Comparison of ENCODE assay signal across 7 cellular contexts in the genomic region with DNA sequence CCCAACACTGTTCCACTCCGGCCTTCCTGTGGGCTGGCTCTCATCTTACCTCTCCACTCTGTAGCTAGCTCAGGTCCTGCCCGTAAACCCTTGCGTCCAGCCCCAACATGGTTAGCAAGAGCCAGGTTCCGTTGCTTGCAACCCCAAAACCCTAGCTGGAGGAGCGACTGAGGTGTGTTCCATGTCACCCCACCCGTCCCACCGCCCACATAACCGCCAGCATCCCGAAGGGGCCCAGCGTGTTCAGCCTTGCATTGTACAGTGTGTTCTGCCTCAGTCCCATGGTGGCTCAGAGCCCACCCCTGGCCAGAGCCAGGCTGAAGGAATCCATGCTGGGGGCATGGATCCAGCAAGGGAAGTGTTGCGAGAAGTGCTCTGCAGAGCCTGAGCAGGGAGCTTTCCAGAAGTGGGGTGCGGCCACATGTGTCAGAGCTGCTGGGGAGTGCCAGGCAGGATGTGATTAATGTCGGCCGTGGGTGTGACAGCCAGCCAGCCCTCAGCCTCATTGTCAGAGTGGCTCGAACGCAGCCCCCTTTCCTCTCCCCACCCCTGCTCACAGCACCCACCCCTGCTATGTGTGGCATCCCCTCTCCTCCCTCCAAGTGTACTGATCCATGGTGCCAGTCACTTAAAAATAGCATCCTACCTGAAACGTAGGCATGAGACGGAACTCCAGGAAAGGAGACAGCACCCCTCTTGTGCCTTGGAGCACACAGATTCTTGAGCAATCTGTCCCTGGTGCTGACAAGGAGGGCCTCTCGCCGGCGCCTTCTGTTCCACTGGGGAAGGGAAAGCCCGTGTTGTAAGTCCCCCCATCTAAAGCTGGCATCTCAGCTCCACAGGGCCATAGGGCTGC.
DNase-seq lines count a peak whose midpoint lies in the region; FAIRE-seq and TF ChIP-seq lines count a peak whose summit lies in the region.
"Not testable (repeated sequence)": the region's sequence is repeated elsewhere in the genome, so short reads cannot be mapped to it uniquely, and the experiment has no call there.

No MANE protein-coding gene starts in this region.

- DNase-seq in G401 (ENCODE audit: low spot score): peak; percentile 85
- peak; percentile 29 for DNase-seq in RWPE1 (ENCODE audit: low spot score)
- peak; percentile 58 for DNase-seq in activated CD8-positive, alpha-beta memory T cell treated with anti-CD3 and anti-CD28 coated beads, Interleukin-2, amount 50 U/mL, for 48 hours
- DNase-seq in mammary epithelial cell: peak; percentile 38
- peak in 41 of 42 donors; percentile 23 to 95 (median 71) for DNase-seq in head of caudate nucleus
- not testable (repeated sequence) for DNase-seq in keratinocyte (ENCODE audit: low read depth, low spot score)
- peak; percentile 79 for DNase-seq in putamen (ENCODE audit: low spot score)

- FAIRE-seq in keratinocyte (lab: Jason Lieb, UNC): peak; percentile 72

- not testable (repeated sequence) for H4K20me1 ChIP-seq in mammary epithelial cell (ENCODE audit: insufficient read depth, low read length); keratinocyte (ENCODE audit: control insufficient read depth, extremely low read depth, insufficient read depth, low read length)

- POLR2A ChIA-PET in RWPE1 (lab: Yijun Ruan, JAX; ENCODE audit: low non-redundant PET): not testable (repeated sequence)

- TF ChIP-seq CTCF in RWPE1 (conservative IDR thresholded peaks at IDR 0.05; ENCODE audit: low read depth); mammary epithelial cell (conservative IDR thresholded peaks at IDR 0.05 in 1 of 2, IDR thresholded peaks at IDR 0.05 in 1 of 2; ENCODE audit: extremely low read depth in 1 of 2, insufficient read depth in 1 of 2, low read depth in 1 of 2, low read length in 2 of 2); keratinocyte (optimal IDR thresholded peaks at IDR 0.05 in 1 of 3, IDR thresholded peaks at IDR 0.05 in 1 of 3, conservative IDR thresholded peaks at IDR 0.05 in 1 of 3; ENCODE audit: extremely low read depth in 1 of 3, insufficient read depth in 2 of 3, low read length in 3 of 3): not testable (repeated sequence)

- not testable (repeated sequence) for BruUV-seq in mammary epithelial cell (replicated peaks; lab: Mats Ljungman, UMichigan)

- 4% methylated on average over 16 of the region's 22 CpGs for WGBS in mammary epithelial cell (ENCODE audit: low coverage, missing lambda C conversion rate)

- not testable (repeated sequence) for H3K9me3 ChIP-seq in mammary epithelial cell (replicated peaks; ENCODE audit: insufficient read depth, low read length)
- H3K9me3 ChIP-seq in keratinocyte (ENCODE audit: control insufficient read depth, low read depth, low read length): peaks cover 51% of the 10 kb centered on the region

- H3K9ac ChIP-seq in mammary epithelial cell (ENCODE audit: insufficient read depth, low read length); keratinocyte (ENCODE audit: control insufficient read depth, extremely low read depth, insufficient read depth, low read length): not testable (repeated sequence)

- H3K9me1 ChIP-seq in keratinocyte (ENCODE audit: control insufficient read depth, extremely low read depth, insufficient read depth, low read length): not testable (repeated sequence)

- intact Hi-C loops in mammary epithelial cell (cut with micrococcal nuclease); head of caudate nucleus (cut with DNase I): not testable (repeated sequence)

- CTCF ChIA-PET in RWPE1 (lab: Yijun Ruan, JAX) (interaction anchor here (0.6 kb wide), 2 partner anchors 59 to 1291 kb away, joined by 3 to 4 read pairs; no protein-coding TSS in a partner anchor), mammary epithelial cell (lab: Charles Lee; ENCODE audit: low non-redundant PET) (interaction anchor here (0.6 kb wide), 1 partner anchor 958 kb away, joined by 4 read pairs; no protein-coding TSS in a partner anchor)

- peak overlapping the region; percentile 71 for H3K4me2 ChIP-seq in mammary epithelial cell (ENCODE audit: insufficient read depth, low read depth, low read length)
- H3K4me2 ChIP-seq in keratinocyte (ENCODE audit: control insufficient read depth, extremely low read depth, insufficient read depth, low read depth, low read length): not testable (repeated sequence)

- not testable (repeated sequence) for H3K79me2 ChIP-seq in mammary epithelial cell (ENCODE audit: insufficient read depth, low read length); keratinocyte (ENCODE audit: control insufficient read depth, insufficient read depth, low read length)

- H3K27ac ChIP-seq in RWPE1 (peak overlapping the region; percentile 98), mammary epithelial cell (ENCODE audit: insufficient read depth, low read depth, low read length) (peak overlapping the region; percentile 58)
- H3K27ac ChIP-seq in keratinocyte (ENCODE audit: control insufficient read depth, insufficient read depth, low read length): not testable (repeated sequence)

- H3K4me3 ChIP-seq in mammary epithelial cell (replicated peaks in 1 of 3; ENCODE audit: insufficient read depth in 1 of 3, low read depth in 2 of 3, low read length in 3 of 3): peak overlapping the region in 2 of 3 experiments; percentile 15 to 21
- H3K4me3 ChIP-seq in keratinocyte (ENCODE audit: control insufficient read depth in 2 of 3, extremely low read depth in 1 of 3, insufficient read depth in 2 of 3, low read depth in 1 of 3, low read length in 3 of 3): not testable (repeated sequence)

- H2AFZ ChIP-seq in mammary epithelial cell (ENCODE audit: low read depth, low read length): peak overlapping the region; percentile 82
- not testable (repeated sequence) for H2AFZ ChIP-seq in keratinocyte (ENCODE audit: control insufficient read depth, low read length)

- H3K27me3 ChIP-seq in mammary epithelial cell (ENCODE audit: insufficient read depth, low read length); keratinocyte (ENCODE audit: control insufficient read depth, extremely low read depth, insufficient read depth, low read length): not testable (repeated sequence)

- dilution Hi-C loops in mammary epithelial cell (cut with HindIII; ENCODE audit: low sequenced_read_pairs); keratinocyte (cut with MboI; ENCODE audit: extremely low pct_ligation_motif_present, low sequenced_read_pairs): not testable (repeated sequence)

- H3K4me1 ChIP-seq in mammary epithelial cell (ENCODE audit: insufficient read depth, low read length): peaks cover 20% of the 10 kb centered on the region
- not testable (repeated sequence) for H3K4me1 ChIP-seq in keratinocyte (ENCODE audit: control insufficient read depth, extremely low read depth, insufficient read depth, low read length)

- not testable (repeated sequence) for H3K36me3 ChIP-seq in mammary epithelial cell (ENCODE audit: insufficient read depth, low read length); keratinocyte (ENCODE audit: control insufficient read depth in 2 of 2, extremely low read depth in 1 of 2, insufficient read depth in 2 of 2, low read length in 2 of 2)

- in situ Hi-C loops in G401 (cut with HindIII; ENCODE audit: low sequenced_read_pairs); mammary epithelial cell (cut with MboI; ENCODE audit: low sequenced_read_pairs in 2 of 2): not testable (repeated sequence)
